Comparison of ENCODE assay signal across 23 cellular contexts in the genomic region with DNA sequence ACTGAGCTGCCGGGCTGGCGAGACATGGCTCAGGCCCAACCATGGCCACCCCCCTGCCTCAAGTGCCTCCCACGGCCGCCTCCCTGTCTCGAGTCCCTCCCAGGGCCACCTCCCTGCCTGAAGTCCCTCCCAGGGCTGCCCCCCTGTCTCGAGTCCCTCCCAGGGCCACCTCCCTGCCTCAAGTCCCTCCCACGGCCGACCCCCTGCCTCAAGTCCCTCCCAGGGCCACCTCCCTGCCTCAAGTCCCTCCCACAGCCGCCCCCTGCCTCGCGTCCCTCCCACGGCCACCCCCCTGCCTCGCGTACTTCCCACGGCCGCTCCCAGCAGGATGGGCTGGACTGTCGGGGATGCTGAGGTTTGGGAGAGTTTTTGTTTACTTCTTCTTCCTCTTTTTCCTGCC.
"Had no signal": no experiment of that assay in that cellular context is flagged by ENCODE, and none has a peak within 500 bp of the region (broad histone marks: within the 10 kb centered on the region; RNA-seq: fewer than 3 reads in every experiment).

No MANE protein-coding gene starts in this region.

- H3K4me1 ChIP-seq: esophagus muscularis mucosa, gastroesophageal sphincter, left ventricle myocardium inferior, parathyroid adenoma, psoas muscle, right lobe of liver, tibial nerve, upper lobe of right lung, vagina had no signal

- H3K4me3 Mint-ChIP-seq: immature natural killer cell; naive thymus-derived CD4-positive, alpha-beta T cell; nephron progenitor cell had no signal

- H3K9me3 ChIP-seq: psoas muscle, right lobe of liver, upper lobe of right lung, vagina had no signal

- H3K4me3 ChIP-seq: esophagus muscularis mucosa, gastroesophageal sphincter, psoas muscle, right lobe of liver, tibial nerve, upper lobe of right lung, vagina had no signal

- H3K36me3 ChIP-seq: esophagus muscularis mucosa, gastroesophageal sphincter, left ventricle myocardium inferior, right lobe of liver, tibial nerve, upper lobe of right lung, vagina had no signal

- H3K36me3 Mint-ChIP-seq: immature natural killer cell had no signal

- H3K27ac Mint-ChIP-seq: naive thymus-derived CD4-positive, alpha-beta T cell; nephron progenitor cell had no signal

- DNase-seq: cortex of kidney; effector memory CD4-positive, alpha-beta T cell; glutamatergic neuron; immature natural killer cell; left cardiac atrium; left ventricle myocardium inferior; mesendoderm; naive thymus-derived CD4-positive, alpha-beta T cell; nephron progenitor cell; retina; right lobe of liver; small intestine; stimulated activated CD4-positive, alpha-beta T cell treated with anti-CD3 and anti-CD28 coated beads, Interleukin-2, amount 100 ng/mL, for 48 hours; stimulated activated naive CD4-positive, alpha-beta T cell treated with Interleukin-2 at 50 U/mL for 16 hours had no signal

- H3K4me1 Mint-ChIP-seq: immature natural killer cell; naive thymus-derived CD4-positive, alpha-beta T cell; nephron progenitor cell had no signal

- ATAC-seq: gastroesophageal sphincter; left cardiac atrium; naive thymus-derived CD4-positive, alpha-beta T cell; psoas muscle; right lobe of liver; upper lobe of right lung had no signal

- H3K27me3 ChIP-seq: esophagus muscularis mucosa, gastroesophageal sphincter, right lobe of liver, tibial nerve, upper lobe of right lung, vagina had no signal

- H3K27ac ChIP-seq: dorsolateral prefrontal cortex, epithelial cell of prostate, esophagus muscularis mucosa, gastroesophageal sphincter, parathyroid adenoma, psoas muscle, right lobe of liver, tibial nerve, upper lobe of right lung, vagina had no signal
